In the genomic region with DNA sequence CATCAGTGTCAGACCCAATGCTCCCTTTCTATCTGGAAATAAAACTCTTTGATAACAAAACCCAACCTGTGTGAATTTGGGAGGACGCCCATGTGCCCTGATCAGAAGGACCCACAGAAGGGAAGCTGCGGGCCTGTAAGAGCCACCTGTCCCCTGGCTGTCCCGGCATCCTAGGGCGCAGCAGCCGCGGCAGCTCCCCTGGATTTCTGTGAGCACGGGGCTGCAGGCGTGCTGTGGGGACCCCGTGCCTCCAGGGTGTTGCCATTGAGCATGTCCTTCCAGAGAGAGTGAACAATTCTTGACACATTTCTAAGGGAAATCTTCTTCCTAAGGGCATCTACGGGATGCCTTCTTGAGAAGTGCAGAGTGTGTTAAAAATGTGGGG, we compare ENCODE assay signal across 15 cellular contexts.
"Had no signal": no experiment of that assay in that cellular context is flagged by ENCODE, and none has a peak within 500 bp of the region (broad histone marks: within the 10 kb centered on the region; RNA-seq: fewer than 3 reads in every experiment).

No MANE protein-coding gene starts in this region.

- DNase-seq: IMR-90, KG1, NCI-H187, NCI-H2029, NCI-H2081 treated with DMSO at 0.1 percent for 48 hours, NCI-H2171, NCI-H226, NCI-H446, NCI-H524 treated with DMSO at 0.1 percent for 48 hours, Right ventricle myocardium superior, RPMI8226, SIG-M5 had no signal

- H3K27ac ChIP-seq: SJSA1, SK-N-MC had no signal

- H3K4me3 ChIP-seq: SJSA1, SK-N-MC had no signal

- H3K4me1 ChIP-seq: SJSA1 had no signal

- H3K36me3 ChIP-seq: SJSA1 had no signal

- H3K9me3 ChIP-seq: SJSA1 had no signal

- FAIRE-seq: RCC 7860 had no signal
